In genomic region chr11:72308226-72309073, GRCh38 we compare ENCODE assay signal across 11 cellular contexts.
DNase-seq lines count a peak whose midpoint lies in the region; ATAC-seq, FAIRE-seq and TF ChIP-seq lines count a peak whose summit lies in the region.
"Had no signal": no experiment of that assay in that cellular context is flagged by ENCODE, and none has a peak within 500 bp of the region (broad histone marks: within the 10 kb centered on the region; RNA-seq: fewer than 3 reads in every experiment).

No MANE protein-coding gene starts in this region.

- TF ChIP-seq CTCF in hepatocyte (IDR thresholded peaks at IDR 0.05; ENCODE audit: poor library complexity) (no peak), GM13976 (IDR thresholded peaks at IDR 0.05; ENCODE audit: borderline replicate concordance, control extremely low read depth, extremely low read depth, insufficient read depth, missing control alignments) (no peak)

- H3K9me2 ChIP-seq in hepatocyte (replicated peaks; ENCODE audit: insufficient read depth), result no peaks in the 10 kb centered on the region

- in situ Hi-C loops in GM13976 (cut with MboI; ENCODE audit: low sequenced_read_pairs, unreplicated experiment), result no loop called here

- no peak for ATAC-seq in HG02642 (IDR thresholded peaks at IDR 0.05; ENCODE audit: poor library complexity, unreplicated experiment)

- peaks cover 3% of the 10 kb centered on the region for H3K36me3 Mint-ChIP-seq in activated naive CD8-positive, alpha-beta T cell treated with anti-CD3 and anti-CD28 coated beads for 36 hours

- H3K27me3 Mint-ChIP-seq in activated naive CD8-positive, alpha-beta T cell treated with anti-CD3 and anti-CD28 coated beads for 36 hours, result no peaks in the 10 kb centered on the region

- H3K4me1 Mint-ChIP-seq in activated naive CD8-positive, alpha-beta T cell treated with anti-CD3 and anti-CD28 coated beads for 36 hours, result no peaks in the 10 kb centered on the region

- no peaks in the 10 kb centered on the region for H3K27me3 ChIP-seq in hepatocyte

- H3K4me2 ChIP-seq in hepatocyte, result no peak overlapping the region

- no peak overlapping the region for H3K27ac Mint-ChIP-seq in activated naive CD8-positive, alpha-beta T cell treated with anti-CD3 and anti-CD28 coated beads for 36 hours

- H3K27ac ChIP-seq in hepatocyte, result no peak overlapping the region
- H3K27ac ChIP-seq: HL-60 had no signal

- no peaks in the 10 kb centered on the region for H4K20me1 ChIP-seq in hepatocyte (ENCODE audit: insufficient read depth, poor library complexity, severe bottlenecking)

- no peak overlapping the region for H3K4me3 Mint-ChIP-seq in activated naive CD8-positive, alpha-beta T cell treated with anti-CD3 and anti-CD28 coated beads for 36 hours

- FAIRE-seq in HTR-8/SVneo (lab: Jason Lieb, UNC), result peak; percentile 94

- no peaks in the 10 kb centered on the region for H3K79me2 ChIP-seq in hepatocyte

- no peaks in the 10 kb centered on the region for H3K9me3 ChIP-seq in hepatocyte (ENCODE audit: low read depth)

- DNase-seq in Ammon's horn (ENCODE audit: low spot score) (peak; percentile 72), HTR-8/SVneo (ENCODE audit: insufficient read length, low spot score) (peak; percentile 82), SHP77 treated with DMSO at 0.1 percent for 48 hours (lab: John Stamatoyannopoulos, UW) (peak; percentile 91), hepatocyte (ENCODE audit: low spot score) (peak; percentile 80), GM13976 (ENCODE audit: low spot score) (no peak), mucosa of gallbladder (ENCODE audit: low spot score) (no peak)
- DNase-seq in activated naive CD8-positive, alpha-beta T cell treated with anti-CD3 and anti-CD28 coated beads for 36 hours, result no peak
- DNase-seq: activated CD4-positive, alpha-beta T cell treated with anti-CD3 and anti-CD28 coated beads, Interleukin-2, amount 50 U/mL, for 1 hour; stimulated activated CD4-positive, alpha-beta T cell treated with anti-CD3 and anti-CD28 coated beads, Interleukin-2, amount 100 ng/mL, for 48 hours had no signal

- H3K36me3 ChIP-seq in hepatocyte (replicated peaks; ENCODE audit: insufficient read depth, low read depth), result no peaks in the 10 kb centered on the region

- no peak overlapping the region for H2AFZ ChIP-seq in hepatocyte

- H3K9me3 Mint-ChIP-seq in activated naive CD8-positive, alpha-beta T cell treated with anti-CD3 and anti-CD28 coated beads for 36 hours, result no peaks in the 10 kb centered on the region

- H3K4me1 ChIP-seq in hepatocyte (ENCODE audit: insufficient read depth), result no peaks in the 10 kb centered on the region

- no peak overlapping the region for H3K4me3 ChIP-seq in hepatocyte

- WGBS in hepatocyte (ENCODE audit: low lambda C conversion rate, missing lambda C conversion rate), result 56% methylated on average over 17 of the region's 17 CpGs

Comparison
In these comparisons a context has a peak if more than half of its experiments do, and no peak if none do; other contexts are left out.
1. DNase-seq: peak in Ammon's horn (single experiment), HTR-8/SVneo (single experiment), SHP77 treated with DMSO at 0.1 percent for 48 hours (single experiment) and hepatocyte (single experiment); none in activated naive CD8-positive, alpha-beta T cell treated with anti-CD3 and anti-CD28 coated beads for 36 hours (single experiment), GM13976 (single experiment) and mucosa of gallbladder (single experiment).